ENCODE assay signal across 1 cellular context in genomic region chr10:11737258-11738032, GRCh38.
A peak's percentile ranks its signal among the peaks of the same experiment; 100 is the strongest.
TF ChIP-seq lines count a peak whose summit lies in the region.

No MANE protein-coding gene starts in this region.

TF ChIP-seq in H1, 55 proteins besides CTCF, POLR2A, EP300 and RAD21:
- TF ChIP-seq YY1 (IDR thresholded peaks at IDR 0.05; ENCODE audit: low read depth, low read length) (peak; percentile 69), TAF1 (IDR thresholded peaks at IDR 0.05; ENCODE audit: low read depth, low read length) (peak; percentile 31; the same call in 1 of the 2 replicates)
